Comparison of ENCODE assay signal across 2 cellular contexts in genomic region chr11:109734602-109735001, GRCh38.
A peak's percentile ranks its signal among the peaks of the same experiment; 100 is the strongest.
TF ChIP-seq lines count a peak whose summit lies in the region.

No MANE protein-coding gene starts in this region.

TF ChIP-seq in IMR-90, 13 proteins besides CTCF, POLR2A, EP300 and RAD21:
- no peak for TF ChIP-seq CEBPB (IDR thresholded peaks at IDR 0.05; ENCODE audit: low read depth, low read length)

TF ChIP-seq in neural cell, 6 proteins besides CTCF, POLR2A, EP300 and RAD21:
- TF ChIP-seq REST (IDR thresholded peaks at IDR 0.05; ENCODE audit: borderline replicate concordance) (peak; percentile 100), SMC3 (conservative IDR thresholded peaks at IDR 0.05; ENCODE audit: poor library complexity) (no peak), MXI1 (conservative IDR thresholded peaks at IDR 0.05; ENCODE audit: poor library complexity, severe bottlenecking) (no peak), EZH2 (IDR thresholded peaks at IDR 0.05; ENCODE audit: borderline replicate concordance, insufficient read depth, low read length, poor library complexity, severe bottlenecking) (no peak), TAF1 (IDR thresholded peaks at IDR 0.05; ENCODE audit: low read depth) (no peak), POLR2AphosphoS5 (IDR thresholded peaks at IDR 0.05) (peak; percentile 65)
